10 cellular contexts compared by ENCODE assay signal in the genomic region with DNA sequence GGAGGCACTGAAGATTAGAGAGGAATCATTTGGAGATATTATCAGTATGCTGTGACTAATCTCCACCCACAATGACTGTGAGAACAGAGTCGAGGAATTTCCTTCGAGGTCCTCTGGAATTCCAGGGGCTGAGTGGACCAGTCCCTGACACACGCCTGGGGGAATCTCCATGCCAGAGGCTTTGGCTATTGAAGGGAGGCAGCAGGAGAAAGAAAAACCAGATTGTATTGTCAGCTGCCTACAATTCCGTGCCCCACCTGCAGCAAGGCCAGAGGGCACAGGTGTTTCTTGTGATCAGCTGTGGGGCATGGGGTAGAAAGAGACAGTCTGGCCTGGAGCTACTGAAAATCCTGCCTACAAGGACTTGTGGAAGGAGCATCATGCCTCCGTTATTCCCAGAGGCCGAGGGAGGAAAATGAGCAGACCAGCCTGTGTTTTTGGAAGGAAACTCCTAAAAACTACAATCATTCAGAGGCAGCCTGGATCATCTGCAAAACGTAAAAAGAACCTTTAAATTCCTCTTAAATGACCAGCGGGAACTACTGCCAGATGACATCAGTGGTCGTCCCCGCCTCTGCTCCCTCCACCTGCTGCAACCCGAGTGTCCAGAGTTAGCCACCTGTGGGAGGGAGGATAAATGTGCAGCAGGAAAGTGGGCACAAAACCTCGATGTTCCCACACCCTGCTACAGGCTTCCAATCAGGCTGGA. TPM values are rescaled to one million over a fixed set of nuclear protein-coding genes. Genes with fewer than 3 reads are reported as not detected.
DNase-seq lines count a peak whose midpoint lies in the region; ATAC-seq and TF ChIP-seq lines count a peak whose summit lies in the region.
"Had no signal": no experiment of that assay in that cellular context is flagged by ENCODE, and none has a peak within 500 bp of the region (broad histone marks: within the 10 kb centered on the region; RNA-seq: fewer than 3 reads in every experiment).

No MANE protein-coding gene starts in this region.

- in situ Hi-C loops in GM13976 (cut with MboI; ENCODE audit: low sequenced_read_pairs, unreplicated experiment) = no loop called here

- no peak overlapping the region for H3K4me3 ChIP-seq in choroid plexus epithelial cell (ENCODE audit: low read depth, low read length)
- no peak overlapping the region for H3K4me3 ChIP-seq in mucosa of descending colon

- peak; percentile 89 for DNase-seq in Daoy (ENCODE audit: low read depth)
- peak; percentile 61 for DNase-seq in NCI-H146 treated with DMSO at 0.1 percent for 48 hours (lab: John Stamatoyannopoulos, UW; ENCODE audit: unreplicated experiment)
- peak; percentile 76 for DNase-seq in choroid plexus epithelial cell (ENCODE audit: low read depth)
- DNase-seq in mucosa of descending colon = peak in 1 of 3 donors; percentile 26
- DNase-seq in NK-92 (lab: John Stamatoyannopoulos, UW; ENCODE audit: unreplicated experiment) = no peak
- DNase-seq in GM13976 (ENCODE audit: low spot score) = no peak
- DNase-seq in stimulated activated naive CD4-positive, alpha-beta T cell treated with Interleukin-2 at 50 U/mL for 16 hours (lab: John Stamatoyannopoulos, UW) = no peak
- DNase-seq: DMS79, MV-4-11 had no signal

- intact Hi-C loops in mucosa of descending colon (cut with DNase I, micrococcal nuclease) = no loop called here

- peaks cover 3% of the 10 kb centered on the region for H3K4me1 ChIP-seq in mucosa of descending colon (ENCODE audit: low read depth)

- peak; percentile 58 for ATAC-seq in mucosa of descending colon
- ATAC-seq in GM21423 (IDR thresholded peaks at IDR 0.05; ENCODE audit: unreplicated experiment) = no peak

- H3K36me3 ChIP-seq in mucosa of descending colon (ENCODE audit: low read depth) = no peaks in the 10 kb centered on the region

- TF ChIP-seq CTCF in choroid plexus epithelial cell (conservative IDR thresholded peaks at IDR 0.05; ENCODE audit: low read depth, low read length) (no peak), mucosa of descending colon (IDR thresholded peaks at IDR 0.05) (no peak), GM13976 (IDR thresholded peaks at IDR 0.05; ENCODE audit: borderline replicate concordance, control extremely low read depth, extremely low read depth, insufficient read depth, missing control alignments) (no peak)

- no peaks in the 10 kb centered on the region for H3K9me3 ChIP-seq in mucosa of descending colon

RNA-seq across cellular contexts. Expression of a gene that starts 25.4 kb away (rescaled TPM):
- total RNA-seq in Daoy (2014; rRNA removed; shearing (Covaris generic)) = 15.0 and 15.9 TPM in 2 replicates
- 100 to 1,000 TPM in 1 of 3 donors, 10 to 100 TPM in 2; 67.7 to 145 (median 74.0) TPM for total RNA-seq in mucosa of descending colon

Comparison
In these comparisons a context has a peak if more than half of its experiments do, and no peak if none do; other contexts are left out.
1. DNase-seq: peak in Daoy (single experiment), NCI-H146 treated with DMSO at 0.1 percent for 48 hours (single experiment) and choroid plexus epithelial cell (single experiment); none in NK-92 (single experiment), GM13976 (single experiment) and stimulated activated naive CD4-positive, alpha-beta T cell treated with Interleukin-2 at 50 U/mL for 16 hours (single experiment).